ENCODE assay signal across 1 cellular context in genomic region chr19:48644839-48645651, GRCh38.
TF ChIP-seq lines count a peak whose summit lies in the region.

No MANE protein-coding gene starts in this region.

TF ChIP-seq in GM12878, 131 proteins besides CTCF, POLR2A, EP300 and RAD21 (continued from another document):
- no peak for TF ChIP-seq SMAD5 (IDR thresholded peaks at IDR 0.05; ENCODE audit: low read depth)
- no peak for TF ChIP-seq BACH1 (IDR thresholded peaks at IDR 0.05; ENCODE audit: borderline replicate concordance)
- TF ChIP-seq DPF2 (IDR thresholded peaks at IDR 0.05): no peak
- no peak for TF ChIP-seq ASH2L (IDR thresholded peaks at IDR 0.05; ENCODE audit: borderline replicate concordance, low read depth)
- peak; percentile 79; the same call in 1 of the 2 replicates for TF ChIP-seq ATF3 (IDR thresholded peaks at IDR 0.05; ENCODE audit: borderline replicate concordance, extremely low read depth, low read depth, low read length)
- no peak for TF ChIP-seq POLR2AphosphoS2 (IDR thresholded peaks at IDR 0.05; ENCODE audit: low read depth, low read length)
- no peak for TF ChIP-seq RAD51 (IDR thresholded peaks at IDR 0.05)
- no peak for TF ChIP-seq ZBTB33 (IDR thresholded peaks at IDR 0.05)
- no peak for TF ChIP-seq E4F1 (IDR thresholded peaks at IDR 0.05; ENCODE audit: borderline replicate concordance, partially characterized antibody)
- TF ChIP-seq CREB1 (IDR thresholded peaks at IDR 0.05; ENCODE audit: low read depth): peak; percentile 67
- TF ChIP-seq TCF12 (IDR thresholded peaks at IDR 0.05; ENCODE audit: low read depth, low read length): no peak
- TF ChIP-seq PKNOX1 (IDR thresholded peaks at IDR 0.05): no peak
- TF ChIP-seq CREM (IDR thresholded peaks at IDR 0.05; ENCODE audit: low read depth): peak; percentile 79; the same call in 1 of the 2 replicates
- no peak for TF ChIP-seq NFYA (IDR thresholded peaks at IDR 0.05; ENCODE audit: borderline replicate concordance, low read depth, low read length)
- no peak for TF ChIP-seq NFIC (IDR thresholded peaks at IDR 0.05; ENCODE audit: low read depth, low read length)
- TF ChIP-seq TARDBP (IDR thresholded peaks at IDR 0.05; ENCODE audit: borderline replicate concordance): peak; percentile 95
- no peak for TF ChIP-seq PAX5 (IDR thresholded peaks at IDR 0.05; ENCODE audit: borderline replicate concordance, low read depth, low read length)
- no peak for TF ChIP-seq ZBTB40 (IDR thresholded peaks at IDR 0.05; ENCODE audit: borderline replicate concordance)
- TF ChIP-seq PML (IDR thresholded peaks at IDR 0.05; ENCODE audit: low read length): no peak
- TF ChIP-seq EED (IDR thresholded peaks at IDR 0.05; ENCODE audit: low read depth): no peak; the same call in 1 of the 2 replicates
- no peak for TF ChIP-seq ZNF217 (IDR thresholded peaks at IDR 0.05)
- 0 out of 2 replicates have a peak, but pooled peaks have one; percentile 27 for TF ChIP-seq SREBF2 (IDR thresholded peaks at IDR 0.05; ENCODE audit: low read length)
- TF ChIP-seq ETV6 (conservative IDR thresholded peaks at IDR 0.05 in 1 of 2, IDR thresholded peaks at IDR 0.05 in 1 of 2; ENCODE audit: borderline replicate concordance in 1 of 2, low read depth in 1 of 2): no peak
- TF ChIP-seq POLR2AphosphoS5 (IDR thresholded peaks at IDR 0.05; ENCODE audit: low read length): no peak
- TF ChIP-seq ZNF384 (IDR thresholded peaks at IDR 0.05; ENCODE audit: borderline replicate concordance, low read depth, low read length): no peak
- no peak for TF ChIP-seq FOXM1 (IDR thresholded peaks at IDR 0.05; ENCODE audit: low read depth, low read length)
- TF ChIP-seq MAX (IDR thresholded peaks at IDR 0.05; ENCODE audit: low read depth, low read length): no peak
- peak; percentile 99 for TF ChIP-seq SIX5 (IDR thresholded peaks at IDR 0.05; ENCODE audit: low read depth, low read length, severe bottlenecking)
- TF ChIP-seq ESRRA (IDR thresholded peaks at IDR 0.05; ENCODE audit: low read length): no peak; the same call in 1 of the 2 replicates
- TF ChIP-seq YBX1 (IDR thresholded peaks at IDR 0.05): no peak
- TF ChIP-seq MTA3 (IDR thresholded peaks at IDR 0.05; ENCODE audit: borderline replicate concordance, low read length): no peak
- TF ChIP-seq RELA (IDR thresholded peaks at IDR 0.05; ENCODE audit: borderline replicate concordance, partially characterized antibody): peak; percentile 54
- no peak; the same call in 1 of the 2 replicates for TF ChIP-seq GABPA (IDR thresholded peaks at IDR 0.05; ENCODE audit: low read depth)
- TF ChIP-seq NR2C1 (IDR thresholded peaks at IDR 0.05): peak; percentile 48; the same call in 1 of the 2 replicates
- TF ChIP-seq BRCA1 (IDR thresholded peaks at IDR 0.05; ENCODE audit: low read depth, low read length): no peak
- no peak for TF ChIP-seq ZNF687 (IDR thresholded peaks at IDR 0.05)
- TF ChIP-seq SP1 (IDR thresholded peaks at IDR 0.05; ENCODE audit: low read depth, low read length): no peak
- TF ChIP-seq CEBPB (IDR thresholded peaks at IDR 0.05; ENCODE audit: borderline replicate concordance in 1 of 2, low read depth in 2 of 2, low read length in 2 of 2): no peak
- TF ChIP-seq ZBTB4 (CRISPR knock-in tag; IDR thresholded peaks at IDR 0.05): no peak
- TF ChIP-seq KDM1A (IDR thresholded peaks at IDR 0.05; ENCODE audit: borderline replicate concordance): no peak
- no peak for TF ChIP-seq BCL3 (IDR thresholded peaks at IDR 0.05; ENCODE audit: borderline replicate concordance, insufficient read depth, low read depth, low read length, poor library complexity, severe bottlenecking)
- no peak for TF ChIP-seq JUND (IDR thresholded peaks at IDR 0.05; ENCODE audit: low read depth, low read length)
- peak; percentile 84 for TF ChIP-seq SREBF1 (IDR thresholded peaks at IDR 0.05; ENCODE audit: low read length)
- TF ChIP-seq EGR1 (IDR thresholded peaks at IDR 0.05; ENCODE audit: borderline replicate concordance in 1 of 2, low read depth in 2 of 2, low read length in 2 of 2): peak in 1 of 2 experiments; percentile 74; a peak in 2 of 3 replicates
- TF ChIP-seq BMI1 (IDR thresholded peaks at IDR 0.05; ENCODE audit: borderline replicate concordance): no peak
